ENCODE assay signal across 2 cellular contexts in genomic region chr6:116359835-116360234, GRCh38.
TF ChIP-seq lines count a peak whose summit lies in the region.

No MANE protein-coding gene starts in this region.

TF ChIP-seq in HEK293, 187 proteins besides CTCF, POLR2A, EP300 and RAD21:
- TF ChIP-seq ZNF488 (tag by site-specific recombination; IDR thresholded peaks at IDR 0.05) (no peak), ZNF146 (tag by site-specific recombination; IDR thresholded peaks at IDR 0.05) (peak; percentile 73; the same call in 1 of the 2 replicates), ZNF580 (tag by site-specific recombination; IDR thresholded peaks at IDR 0.05) (peak; percentile 57; the same call in 1 of the 2 replicates)
TF ChIP-seq in HEK293: peak in this region for 2.

TF ChIP-seq in K562, 482 proteins besides CTCF, POLR2A, EP300 and RAD21:
- TF ChIP-seq E2F8 (IDR thresholded peaks at IDR 0.05; ENCODE audit: low read depth, partially characterized antibody) (no peak), ZNF146 (CRISPR knock-in tag; IDR thresholded peaks at IDR 0.05; ENCODE audit: unreplicated experiment) (peak; percentile 57)
